1 cellular context compared by ENCODE assay signal in genomic region chr15:58423205-58423604, GRCh38.
TF ChIP-seq lines count a peak whose summit lies in the region.

No MANE protein-coding gene starts in this region.

TF ChIP-seq in liver, 16 proteins besides CTCF, POLR2A, EP300 and RAD21 (continued from another document):
- TF ChIP-seq REST (IDR thresholded peaks at IDR 0.05) (no peak), MAX (IDR thresholded peaks at IDR 0.05) (peak; percentile 38)
